Comparison of ENCODE assay signal across 22 cellular contexts in genomic region chr11:75355051-75355450, GRCh38.
"Had no signal": no experiment of that assay in that cellular context is flagged by ENCODE, and none has a peak within 500 bp of the region (broad histone marks: within the 10 kb centered on the region; RNA-seq: fewer than 3 reads in every experiment).

No MANE protein-coding gene starts in this region.

- H3K27me3 Mint-ChIP-seq: activated CD4-positive, alpha-beta memory T cell treated with anti-CD3 and anti-CD28 coated beads for 36 hours had no signal

- H3K9me3 ChIP-seq: adrenal gland, breast epithelium, esophagus squamous epithelium, lower lobe of right lung, right atrium auricular region, stomach, upper lobe of left lung had no signal

- H3K4me3 Mint-ChIP-seq: activated B cell treated with CpG ODN at 0.5 μM for 24 hours; activated CD4-positive, alpha-beta memory T cell treated with anti-CD3 and anti-CD28 coated beads for 36 hours; activated T-helper 1 cell treated with anti-CD3 and anti-CD28 coated beads, Interleukin-12 subunit alpha, Interleukin-12 subunit beta, Interleukin-2, Interleukin-4 antibody, amounts not matched to agents 30 ng/mL and 10 ng/mL and 1 ng/mL, durations not matched to agents 14 hours and 24 hours and 36 hours; mesothelial cell of epicardium had no signal

- H3K36me3 Mint-ChIP-seq: activated CD4-positive, alpha-beta memory T cell treated with anti-CD3 and anti-CD28 coated beads for 36 hours; mesothelial cell of epicardium had no signal

- FAIRE-seq: astrocyte, islet of Langerhans had no signal

- H3K4me3 ChIP-seq: adrenal gland, breast epithelium, esophagus squamous epithelium, hepatocyte, lower lobe of right lung, right atrium auricular region, stomach, upper lobe of left lung had no signal

- H3K36me3 ChIP-seq: adrenal gland, breast epithelium, esophagus squamous epithelium, lower lobe of right lung, right atrium auricular region, stomach, upper lobe of left lung had no signal

- H3K9me3 Mint-ChIP-seq: activated B cell treated with CpG ODN at 0.5 μM for 24 hours; activated CD4-positive, alpha-beta memory T cell treated with anti-CD3 and anti-CD28 coated beads for 36 hours; activated naive CD4-positive, alpha-beta T cell treated with anti-CD3 and anti-CD28 coated beads, Interleukin-2, amount 50 U/mL, for 72 hours; activated T-helper 1 cell treated with anti-CD3 and anti-CD28 coated beads, Interleukin-12 subunit alpha, Interleukin-12 subunit beta, Interleukin-2, Interleukin-4 antibody, amounts not matched to agents 30 ng/mL and 10 ng/mL and 1 ng/mL, durations not matched to agents 14 hours and 24 hours and 36 hours; mesothelial cell of epicardium had no signal

- ATAC-seq: activated naive CD4-positive, alpha-beta T cell treated with anti-CD3 and anti-CD28 coated beads, Interleukin-2, amount 50 U/mL, for 72 hours; lower lobe of right lung had no signal

- H3K27me3 ChIP-seq: adrenal gland, breast epithelium, esophagus squamous epithelium, hepatocyte, right atrium auricular region, stomach, upper lobe of left lung had no signal

- H3K27ac ChIP-seq: adrenal gland, breast epithelium, esophagus squamous epithelium, hepatocyte, lower lobe of right lung, right atrium auricular region, stomach had no signal

- H3K27ac Mint-ChIP-seq: activated B cell treated with CpG ODN at 0.5 μM for 24 hours; activated CD4-positive, alpha-beta memory T cell treated with anti-CD3 and anti-CD28 coated beads for 36 hours; mesothelial cell of epicardium; progenitor cell of endocrine pancreas had no signal

- DNase-seq: activated B cell treated with CpG ODN at 0.5 μM for 24 hours; activated CD4-positive, alpha-beta memory T cell treated with anti-CD3 and anti-CD28 coated beads for 36 hours; activated CD4-positive, alpha-beta T cell treated with anti-CD3 and anti-CD28 coated beads for 4 hours; activated gamma-delta T cell treated with Interleukin-2 at 50 U/mL for 16 hours; activated T-cell treated with anti-CD3 and anti-CD28 coated beads for 4 hours; adrenal gland; cortex of kidney; effector CD4-positive, alpha-beta T cell; esophagus squamous epithelium; lower lobe of right lung; stimulated activated CD4-positive, alpha-beta T cell treated with anti-CD3 and anti-CD28 coated beads, Interleukin-2, amount 100 ng/mL, for 48 hours; stomach; upper lobe of left lung had no signal
